Comparison of ENCODE assay signal across 27 cellular contexts in the genomic region with DNA sequence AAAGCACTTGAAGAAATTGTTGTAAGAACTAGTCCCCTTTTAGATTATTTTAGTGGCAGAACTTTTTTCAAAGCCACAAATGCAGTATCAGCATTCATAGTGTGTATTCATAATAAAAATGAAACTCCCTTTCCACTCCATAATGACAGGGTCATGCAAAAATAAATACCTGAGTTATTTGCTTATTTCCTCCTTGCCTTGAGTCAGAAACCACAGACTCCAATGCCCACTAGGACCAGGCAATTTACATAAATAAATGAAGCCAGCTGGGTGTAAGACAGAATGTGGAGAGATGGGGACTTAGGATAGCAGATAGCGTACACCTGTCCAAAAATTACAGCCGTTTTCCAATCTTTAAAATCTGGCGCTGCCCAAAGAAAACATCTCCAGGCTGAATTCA.
DNase-seq lines count a peak whose midpoint lies in the region; ATAC-seq and TF ChIP-seq lines count a peak whose summit lies in the region.
"Had no signal": no experiment of that assay in that cellular context is flagged by ENCODE, and none has a peak within 500 bp of the region (broad histone marks: within the 10 kb centered on the region; RNA-seq: fewer than 3 reads in every experiment).

No MANE protein-coding gene starts in this region.

- intact Hi-C loops in left lung (cut with DNase I) = no loop called here

- no peak overlapping the region for H2AK5ac ChIP-seq in neuronal stem cell (ENCODE audit: low read depth, low read length)

- H3K79me1 ChIP-seq in neuronal stem cell (ENCODE audit: low read depth, low read length) = no peaks in the 10 kb centered on the region

- H3K18ac ChIP-seq in neuronal stem cell (ENCODE audit: low read length) = no peak overlapping the region

- H3K36me3 ChIP-seq in left lung (no peaks in the 10 kb centered on the region), neuronal stem cell (replicated peaks in 1 of 2; ENCODE audit: control insufficient read depth in 2 of 2, insufficient read depth in 2 of 2, low read length in 2 of 2) (no peaks in the 10 kb centered on the region)
- H3K36me3 ChIP-seq: SJSA1 had no signal

- no peak overlapping the region for H2AFZ ChIP-seq in neuronal stem cell (ENCODE audit: low read length)

- H2BK120ac ChIP-seq in neuronal stem cell (ENCODE audit: low read depth, low read length) = no peak overlapping the region

- H3K27ac ChIP-seq in left lung = no peak overlapping the region
- H3K27ac ChIP-seq in neuronal stem cell (replicated peaks; ENCODE audit: low read length) = no peak overlapping the region
- H3K27ac ChIP-seq: dorsolateral prefrontal cortex, SJSA1, testis had no signal

- H3K27me3 ChIP-seq in left lung = no peaks in the 10 kb centered on the region
- no peaks in the 10 kb centered on the region for H3K27me3 ChIP-seq in neuronal stem cell (ENCODE audit: control insufficient read depth in 3 of 3, insufficient read depth in 3 of 3, low read depth in 1 of 3, low read length in 3 of 3)
- H3K27me3 ChIP-seq: dorsolateral prefrontal cortex, SJSA1, testis had no signal

- H3K9me3 ChIP-seq in left lung (no peaks in the 10 kb centered on the region), neuronal stem cell (replicated peaks in 1 of 2; ENCODE audit: control insufficient read depth in 2 of 2, insufficient read depth in 1 of 2, low read depth in 1 of 2, low read length in 2 of 2) (peaks cover 0 to 2% of the 10 kb centered on the region in 2 donors)
- H3K9me3 ChIP-seq: SJSA1, testis had no signal

- no peak overlapping the region for H4K8ac ChIP-seq in neuronal stem cell (ENCODE audit: low read depth, low read length)

- no peak overlapping the region for H2BK15ac ChIP-seq in neuronal stem cell (ENCODE audit: low read length)

- ATAC-seq in GM19351 (IDR thresholded peaks at IDR 0.05; ENCODE audit: unreplicated experiment) (peak; percentile 67), left lung (no peak), GM19324 (IDR thresholded peaks at IDR 0.05; ENCODE audit: low FRiP score, unreplicated experiment) (no peak)
- ATAC-seq: activated T-cell treated with anti-CD3 and anti-CD28 coated beads, Interleukin-2, amount 50 U/mL, for 4 hours; CD8-positive, alpha-beta T cell; Panc1; stimulated activated naive B cell treated with anti-CD40 and anti-IgM and Interleukin-4, amounts not matched to agents 10 μg/mL and 1 μg/mL and 100 μg/mL, for 72 hours had no signal

- no peak overlapping the region for H2BK12ac ChIP-seq in neuronal stem cell (ENCODE audit: low read length)

- DNase-seq in GM12865 (ENCODE audit: low read depth) (peak; percentile 36), NCI-H1105 (lab: John Stamatoyannopoulos, UW) (peak; percentile 53), astrocyte of the hippocampus (ENCODE audit: low read depth, low spot score) (peak; percentile 39), left lung (no peak), neuronal stem cell (ENCODE audit: low spot score) (no peak)
- DNase-seq: activated CD4-positive, alpha-beta T cell treated with anti-CD3 and anti-CD28 coated beads for 1 hour; activated naive CD4-positive, alpha-beta T cell treated with Interleukin-2 at 50 U/mL for 16 hours; activated T-cell treated with anti-CD3 and anti-CD28 coated beads, Interleukin-2, amount 50 U/mL, for 4 hours; amniotic stem cell; CD8-positive, alpha-beta T cell; dorsolateral prefrontal cortex; glutamatergic neuron; H9; KG1; mesendoderm; naive B cell; NCI-H1092 treated with DMSO at 0.1 percent for 48 hours; NCI-H2171 treated with DMSO at 0.1 percent for 48 hours; retina; stimulated activated CD4-positive, alpha-beta T cell treated with anti-CD3 and anti-CD28 coated beads, Interleukin-2, amount 100 ng/mL, for 48 hours; stimulated activated naive B cell treated with anti-CD40 and anti-IgM and Interleukin-4, amounts not matched to agents 10 μg/mL and 1 μg/mL and 100 μg/mL, for 72 hours; T-helper 1 cell; testis had no signal

- no peak overlapping the region for H3K4me3 ChIP-seq in GM12865 (ENCODE audit: low read depth, low read length)
- H3K4me3 ChIP-seq in left lung = no peak overlapping the region
- H3K4me3 ChIP-seq in neuronal stem cell (ENCODE audit: low read length in 2 of 2) = no peak overlapping the region
- H3K4me3 ChIP-seq: dorsolateral prefrontal cortex, SJSA1, testis had no signal

- no peak overlapping the region for H3K14ac ChIP-seq in neuronal stem cell (ENCODE audit: low read length)

- WGBS in neuronal stem cell (ENCODE audit: extremely low coverage in 2 of 2, insufficient read length in 2 of 2, insufficient replicate concordance in 1 of 2), 2 donors = no CpG with 5 or more reads among the region's 3 CpGs

- no peak overlapping the region for H3K9ac ChIP-seq in neuronal stem cell (ENCODE audit: low read depth, low read length, poor library complexity)

- H3K4me1 ChIP-seq in left lung (no peaks in the 10 kb centered on the region), neuronal stem cell (ENCODE audit: control insufficient read depth in 2 of 2, insufficient read depth in 1 of 2, low read depth in 1 of 2, low read length in 2 of 2) (peaks cover 0 to 8% of the 10 kb centered on the region in 2 donors)
- H3K4me1 ChIP-seq: SJSA1, testis had no signal

- H2BK5ac ChIP-seq in neuronal stem cell (ENCODE audit: low read length) = no peak overlapping the region

- H3K23ac ChIP-seq in neuronal stem cell (ENCODE audit: low read depth, low read length, poor library complexity) = no peak overlapping the region

- TF ChIP-seq CTCF in GM12865 (IDR thresholded peaks at IDR 0.05; ENCODE audit: insufficient read depth, low read depth, low read length, missing control alignments) = no peak
- TF ChIP-seq CTCF in left lung (IDR thresholded peaks at IDR 0.05) = no peak

- no peak overlapping the region for H3K4ac ChIP-seq in neuronal stem cell (ENCODE audit: low read length)

- H3K4me2 ChIP-seq in neuronal stem cell (ENCODE audit: insufficient read depth, low read length, poor library complexity, severe bottlenecking) = no peak overlapping the region

- no peak overlapping the region for H4K91ac ChIP-seq in neuronal stem cell (ENCODE audit: low read depth, low read length, poor library complexity)

Comparison
In these comparisons a context has a peak if more than half of its experiments do, and no peak if none do; other contexts are left out.
1. DNase-seq: peak in GM12865 (single experiment), NCI-H1105 (single experiment) and astrocyte of the hippocampus (single experiment); none in left lung (0 of 2) and neuronal stem cell (single experiment).